In the genomic region with DNA sequence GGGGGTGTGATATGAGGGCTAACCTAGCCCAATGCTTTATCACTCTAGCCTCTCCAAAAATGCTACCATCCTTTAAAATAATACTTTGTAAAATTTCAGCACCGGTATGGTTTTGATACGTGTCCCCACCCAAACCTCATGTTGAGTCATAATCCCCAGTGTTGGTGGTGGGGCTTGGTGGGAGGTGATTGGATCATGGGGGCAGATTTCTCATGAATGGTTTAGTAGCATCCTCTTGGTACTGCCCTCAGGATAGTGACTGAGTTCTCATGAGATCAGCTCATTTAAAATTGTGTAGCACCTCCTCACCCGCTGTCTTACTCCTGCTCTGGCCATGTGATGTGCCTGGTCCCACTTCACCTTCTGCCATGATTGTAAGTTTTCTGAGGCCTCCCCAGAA, we compare ENCODE assay signal across 16 cellular contexts. TPM values are rescaled to one million over a fixed set of nuclear protein-coding genes. Genes with fewer than 3 reads are reported as not detected.
DNase-seq lines count a peak whose midpoint lies in the region; ATAC-seq and TF ChIP-seq lines count a peak whose summit lies in the region.
"Had no signal": no experiment of that assay in that cellular context is flagged by ENCODE, and none has a peak within 500 bp of the region (broad histone marks: within the 10 kb centered on the region; RNA-seq: fewer than 3 reads in every experiment).

No MANE protein-coding gene starts in this region.

- no peak for TF ChIP-seq POLR2A in adrenal gland (IDR thresholded peaks at IDR 0.05)

- H3K27ac ChIP-seq in foreskin keratinocyte (no peak overlapping the region), adrenal gland (no peak overlapping the region)
- H3K27ac ChIP-seq: GM23248, HL-60 had no signal

- no peak for ATAC-seq in activated CD8-positive, alpha-beta memory T cell treated with anti-CD3 and anti-CD28 coated beads, Interleukin-2, amount 10 ng/mL, durations not matched to agents 7 days and 5 days
- peak; percentile 6 for ATAC-seq in foreskin keratinocyte
- ATAC-seq in stimulated activated naive CD8-positive, alpha-beta T cell treated with anti-CD3 and anti-CD28 coated beads, Interleukin-15, amount 100 ng/mL, for 72 hours, result peak; percentile 74
- ATAC-seq in HG03354 (IDR thresholded peaks at IDR 0.05; ENCODE audit: poor library complexity, severe bottlenecking, unreplicated experiment), result no peak
- ATAC-seq: GM12878, HCT116 had no signal

- intact Hi-C loops in adrenal gland (cut with DNase I), result no loop called here

- H3K4me1 ChIP-seq in foreskin keratinocyte (peaks cover 24% of the 10 kb centered on the region), adrenal gland (replicated peaks in 1 of 2) (peaks cover 0 to 2% of the 10 kb centered on the region in 2 donors)

- CTCF ChIA-PET in activated CD8-positive, alpha-beta memory T cell treated with anti-CD3 and anti-CD28 coated beads, Interleukin-2, amount 10 ng/mL, durations not matched to agents 7 days and 5 days (lab: Charles Lee), result interaction anchor here (1.0 to 1.3 kb wide), 2 partner anchors 28 to 34 kb away, joined by 3 to 4 read pairs; no protein-coding TSS in a partner anchor

- peaks cover 2% of the 10 kb centered on the region for H3K4me1 Mint-ChIP-seq in activated CD8-positive, alpha-beta memory T cell treated with anti-CD3 and anti-CD28 coated beads, Interleukin-2, amount 10 ng/mL, durations not matched to agents 7 days and 5 days
- peaks cover 1% of the 10 kb centered on the region for H3K4me1 Mint-ChIP-seq in stimulated activated naive CD8-positive, alpha-beta T cell treated with anti-CD3 and anti-CD28 coated beads, Interleukin-15, amount 100 ng/mL, for 72 hours
- H3K4me1 Mint-ChIP-seq: B cell had no signal

- H3K36me3 Mint-ChIP-seq in activated CD8-positive, alpha-beta memory T cell treated with anti-CD3 and anti-CD28 coated beads, Interleukin-2, amount 10 ng/mL, durations not matched to agents 7 days and 5 days, result no peaks in the 10 kb centered on the region
- H3K36me3 Mint-ChIP-seq: CD4-positive, alpha-beta memory T cell had no signal

- peak; percentile 50 for DNase-seq in activated CD8-positive, alpha-beta memory T cell treated with anti-CD3 and anti-CD28 coated beads, Interleukin-2, amount 10 ng/mL, durations not matched to agents 7 days and 5 days
- DNase-seq in activated CD8-positive, alpha-beta memory T cell treated with anti-CD3 and anti-CD28 coated beads for 24 hours, result no peak
- DNase-seq in stimulated activated CD8-positive, alpha-beta memory T cell treated with anti-CD3 and anti-CD28 coated beads, Interleukin-4, amount 100 ng/mL, for 24 hours (ENCODE audit: low read depth), result peak; percentile 6
- no peak for DNase-seq in stimulated activated CD8-positive, alpha-beta memory T cell treated with anti-CD3 and anti-CD28 coated beads, Interleukin-4, amount 100 ng/mL, for 48 hours
- DNase-seq in foreskin keratinocyte (no peak), adrenal gland (no peak)
- peak; percentile 10 to 17 for DNase-seq in stimulated activated naive CD8-positive, alpha-beta T cell treated with anti-CD3 and anti-CD28 coated beads, Interleukin-15, amount 100 ng/mL, for 72 hours
- DNase-seq: C1 segment of cervical spinal cord; CD4-positive, alpha-beta memory T cell; DMS79; GM23248 had no signal

- H3K27ac Mint-ChIP-seq in activated CD8-positive, alpha-beta memory T cell treated with anti-CD3 and anti-CD28 coated beads, Interleukin-2, amount 10 ng/mL, durations not matched to agents 7 days and 5 days, result no peak overlapping the region
- no peak overlapping the region for H3K27ac Mint-ChIP-seq in stimulated activated naive CD8-positive, alpha-beta T cell treated with anti-CD3 and anti-CD28 coated beads, Interleukin-15, amount 100 ng/mL, for 72 hours
- H3K27ac Mint-ChIP-seq: B cell; CD4-positive, alpha-beta memory T cell had no signal

- H3K27me3 ChIP-seq in foreskin keratinocyte (no peaks in the 10 kb centered on the region), adrenal gland (no peaks in the 10 kb centered on the region)

- H3K4me3 Mint-ChIP-seq in activated CD8-positive, alpha-beta memory T cell treated with anti-CD3 and anti-CD28 coated beads, Interleukin-2, amount 10 ng/mL, durations not matched to agents 7 days and 5 days, result no peak overlapping the region
- no peak overlapping the region for H3K4me3 Mint-ChIP-seq in stimulated activated naive CD8-positive, alpha-beta T cell treated with anti-CD3 and anti-CD28 coated beads, Interleukin-15, amount 100 ng/mL, for 72 hours
- H3K4me3 Mint-ChIP-seq: B cell; CD4-positive, alpha-beta memory T cell had no signal

- 89 to 96% (median 94%) methylated on average over 3 of the region's 3 CpGs for WGBS in adrenal gland, 4 donors

- no peaks in the 10 kb centered on the region for H3K9me3 Mint-ChIP-seq in activated CD8-positive, alpha-beta memory T cell treated with anti-CD3 and anti-CD28 coated beads, Interleukin-2, amount 10 ng/mL, durations not matched to agents 7 days and 5 days (ENCODE audit: low read depth)
- no peaks in the 10 kb centered on the region for H3K9me3 Mint-ChIP-seq in stimulated activated naive CD8-positive, alpha-beta T cell treated with anti-CD3 and anti-CD28 coated beads, Interleukin-15, amount 100 ng/mL, for 72 hours
- H3K9me3 Mint-ChIP-seq: CD4-positive, alpha-beta memory T cell had no signal

- H3K9me3 ChIP-seq in adrenal gland (replicated peaks in 1 of 3), result no peaks in the 10 kb centered on the region

- H3K36me3 ChIP-seq in adrenal gland (replicated peaks in 1 of 2), result no peaks in the 10 kb centered on the region

- H3K4me3 ChIP-seq in adrenal gland, result no peak overlapping the region
- H3K4me3 ChIP-seq: GM12878, GM23248 had no signal

- TF ChIP-seq CTCF in foreskin keratinocyte (conservative IDR thresholded peaks at IDR 0.05) (no peak), adrenal gland (IDR thresholded peaks at IDR 0.05) (no peak)

- H3K27me3 Mint-ChIP-seq in activated CD8-positive, alpha-beta memory T cell treated with anti-CD3 and anti-CD28 coated beads, Interleukin-2, amount 10 ng/mL, durations not matched to agents 7 days and 5 days, result peaks cover 16% of the 10 kb centered on the region
- peaks cover 3% of the 10 kb centered on the region for H3K27me3 Mint-ChIP-seq in stimulated activated naive CD8-positive, alpha-beta T cell treated with anti-CD3 and anti-CD28 coated beads, Interleukin-15, amount 100 ng/mL, for 72 hours

RNA-seq across cellular contexts. Expression of a gene that starts 35.0 kb away (rescaled TPM):
- 10 to 100 TPM; 31.3 to 41.9 TPM for total RNA-seq in activated CD8-positive, alpha-beta memory T cell treated with anti-CD3 and anti-CD28 coated beads, Interleukin-2, amount 10 ng/mL, durations not matched to agents 7 days and 5 days
- 8.7 and 14.0 TPM in 2 replicates for total RNA-seq in foreskin keratinocyte
- polyA plus RNA-seq in foreskin keratinocyte, result 9.8 and 11.8 TPM in 2 replicates
- 10 to 100 TPM; 27.4 to 45.6 (median 34.4) TPM for total RNA-seq in adrenal gland
- 10 to 100 TPM; 15.0 to 17.5 (median 15.2) TPM for polyA plus RNA-seq in adrenal gland

Comparison
In these comparisons a context has a peak if more than half of its experiments do, and no peak if none do; other contexts are left out.
1. DNase-seq: peak in activated CD8-positive, alpha-beta memory T cell treated with anti-CD3 and anti-CD28 coated beads, Interleukin-2, amount 10 ng/mL, durations not matched to agents 7 days and 5 days (single experiment), stimulated activated CD8-positive, alpha-beta memory T cell treated with anti-CD3 and anti-CD28 coated beads, Interleukin-4, amount 100 ng/mL, for 24 hours (single experiment) and stimulated activated naive CD8-positive, alpha-beta T cell treated with anti-CD3 and anti-CD28 coated beads, Interleukin-15, amount 100 ng/mL, for 72 hours (2 of 2); none in activated CD8-positive, alpha-beta memory T cell treated with anti-CD3 and anti-CD28 coated beads for 24 hours (single experiment), stimulated activated CD8-positive, alpha-beta memory T cell treated with anti-CD3 and anti-CD28 coated beads, Interleukin-4, amount 100 ng/mL, for 48 hours (single experiment), foreskin keratinocyte (0 of 2) and adrenal gland (0 of 7).
2. ATAC-seq: peak in foreskin keratinocyte (single experiment) and stimulated activated naive CD8-positive, alpha-beta T cell treated with anti-CD3 and anti-CD28 coated beads, Interleukin-15, amount 100 ng/mL, for 72 hours (single experiment); none in activated CD8-positive, alpha-beta memory T cell treated with anti-CD3 and anti-CD28 coated beads, Interleukin-2, amount 10 ng/mL, durations not matched to agents 7 days and 5 days (single experiment) and HG03354 (single experiment).